ENCODE assay signal across 1 cellular context in genomic region chr5:65061974-65062353, GRCh38.
TF ChIP-seq lines count a peak whose summit lies in the region.

No MANE protein-coding gene starts in this region.

TF ChIP-seq in GM23338, 12 proteins besides CTCF, POLR2A, EP300 and RAD21 (continued from another document):
- TF ChIP-seq EZH2phosphoT487 (IDR thresholded peaks at IDR 0.05; ENCODE audit: unreplicated experiment) (no peak), CREB1 (CRISPR knock-in tag; IDR thresholded peaks at IDR 0.05; ENCODE audit: low read depth) (no peak), NANOG (IDR thresholded peaks at IDR 0.05; ENCODE audit: borderline replicate concordance) (no peak), STAT1 (IDR thresholded peaks at IDR 0.05; ENCODE audit: unreplicated experiment) (no peak), POLR2AphosphoS5 (IDR thresholded peaks at IDR 0.05; ENCODE audit: low read depth) (no peak), ZNF114 (CRISPR knock-in tag; IDR thresholded peaks at IDR 0.05) (no peak)
